Comparison of ENCODE assay signal across 9 cellular contexts in the genomic region with DNA sequence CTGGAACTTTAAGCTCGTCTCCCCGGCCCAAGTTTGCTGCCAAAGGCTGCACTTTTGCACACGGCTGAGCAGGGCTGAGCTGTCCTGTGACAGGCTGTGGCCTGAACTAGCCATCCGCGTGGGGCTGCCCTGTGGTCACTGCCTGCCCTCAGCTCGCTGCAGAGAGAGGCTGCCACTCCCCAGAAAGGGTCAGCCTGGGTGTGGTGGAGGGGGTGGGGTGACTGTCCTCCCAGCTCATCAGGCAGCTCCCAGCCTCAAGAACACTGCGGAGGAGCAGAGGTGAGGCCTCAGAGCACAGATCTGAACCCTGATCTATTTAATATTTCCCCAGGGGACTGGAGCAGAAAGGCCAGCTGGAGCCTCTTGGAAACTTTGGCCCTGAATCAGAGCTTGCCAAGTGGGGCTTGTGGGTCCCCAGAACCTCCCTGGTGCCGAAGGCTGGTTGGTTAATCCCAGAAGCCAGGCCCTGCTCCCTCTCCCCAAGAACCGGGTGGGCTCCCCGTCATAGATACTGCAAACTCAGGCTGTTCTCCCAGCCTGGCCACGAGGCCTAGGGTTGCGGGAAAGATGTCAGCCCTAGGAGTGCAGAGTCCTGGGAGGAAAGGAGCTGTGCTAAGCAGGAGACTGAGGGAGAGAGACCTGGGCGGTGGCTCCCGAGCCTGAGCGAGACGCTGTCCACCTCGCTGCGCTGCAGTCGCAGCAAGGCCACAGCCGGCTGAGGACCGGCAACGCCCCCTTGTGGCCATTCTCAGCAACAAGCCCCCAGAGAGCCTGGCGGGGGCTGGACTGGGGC.
DNase-seq lines count a peak whose midpoint lies in the region; ATAC-seq and TF ChIP-seq lines count a peak whose summit lies in the region.
"Had no signal": no experiment of that assay in that cellular context is flagged by ENCODE, and none has a peak within 500 bp of the region (broad histone marks: within the 10 kb centered on the region; RNA-seq: fewer than 3 reads in every experiment).

No MANE protein-coding gene starts in this region.

- no peaks in the 10 kb centered on the region for H3K9me3 ChIP-seq in Caco-2
- H3K9me3 ChIP-seq in left lung, result peaks cover 0 to 3% of the 10 kb centered on the region in 2 donors

- H3K27me3 ChIP-seq in Caco-2 (replicated peaks; ENCODE audit: control insufficient read depth, insufficient read depth, low read length), result no peaks in the 10 kb centered on the region
- H3K27me3 ChIP-seq in left lung, result no peaks in the 10 kb centered on the region

- no peak overlapping the region for H3K27ac Mint-ChIP-seq in Caco-2 (ENCODE audit: unreplicated experiment)
- H3K27ac Mint-ChIP-seq: T-helper 1 cell treated with Interleukin-12 subunit alpha and Interleukin-12 subunit beta and Interleukin-4 antibody, amounts not matched to agents 30 μg/mL and 1 μg/mL, for 36 hours had no signal

- no TSS peak for BruUV-seq in Caco-2 (replicated peaks; lab: Mats Ljungman, UMichigan)

- peaks cover 3% of the 10 kb centered on the region for H3K27me3 Mint-ChIP-seq in Caco-2 (ENCODE audit: insufficient read depth, unreplicated experiment)

- POLR2A ChIA-PET in Caco-2 (lab: Charles Lee), result no interaction called here

- DNase-seq in Caco-2 (peak; percentile 77 to 87), NCI-H460 (ENCODE audit: extremely low read depth, low read depth) (peak; percentile 79), coronary artery (ENCODE audit: low spot score) (no peak), left lung (peak; percentile 82 to 96)
- peak; percentile 84 for DNase-seq in activated CD4-positive, alpha-beta T cell treated with anti-CD3 and anti-CD28 coated beads for 48 hours
- DNase-seq in stimulated activated CD4-positive, alpha-beta T cell treated with anti-CD3 and anti-CD28 coated beads, Interleukin-2, amount 100 ng/mL, for 4 hours (ENCODE audit: low read depth), result peak; percentile 33

- no peaks in the 10 kb centered on the region for H3K4me1 Mint-ChIP-seq in Caco-2 (ENCODE audit: low read depth, unreplicated experiment)

- H3K4me1 ChIP-seq in Caco-2 (no peaks in the 10 kb centered on the region), left lung (peaks cover 0 to 4% of the 10 kb centered on the region in 2 donors)

- H3K9me3 Mint-ChIP-seq in Caco-2 (ENCODE audit: unreplicated experiment), result peaks cover 15% of the 10 kb centered on the region

- no peak overlapping the region for H3K4me3 ChIP-seq in Caco-2 (ENCODE audit: low read depth, low read length)
- H3K4me3 ChIP-seq in coronary artery, result no peak overlapping the region
- H3K4me3 ChIP-seq in left lung, result no peak overlapping the region

- ATAC-seq in HG02798 (IDR thresholded peaks at IDR 0.05; ENCODE audit: poor library complexity, unreplicated experiment) (peak; percentile 67), left lung (peak; percentile 97), HG03025 (IDR thresholded peaks at IDR 0.05; ENCODE audit: low FRiP score, unreplicated experiment) (no peak)

- H3K4me3 Mint-ChIP-seq in Caco-2 (ENCODE audit: unreplicated experiment), result no peak overlapping the region
- H3K4me3 Mint-ChIP-seq: T-helper 1 cell treated with Interleukin-12 subunit alpha and Interleukin-12 subunit beta and Interleukin-4 antibody, amounts not matched to agents 30 μg/mL and 1 μg/mL, for 36 hours had no signal

- peak overlapping the region; percentile 26 to 69 for H3K27ac ChIP-seq in coronary artery
- H3K27ac ChIP-seq in left lung, result no peak overlapping the region

- TF ChIP-seq CTCF in Caco-2 (IDR thresholded peaks at IDR 0.05; ENCODE audit: insufficient read depth in 1 of 2, low read depth in 1 of 2, low read length in 1 of 2, severe bottlenecking in 1 of 2, unreplicated experiment in 1 of 2) (peak; percentile 93), coronary artery (IDR thresholded peaks at IDR 0.05) (peak; percentile 98), left lung (IDR thresholded peaks at IDR 0.05) (peak; percentile 93 to 95)

- no peaks in the 10 kb centered on the region for H3K36me3 Mint-ChIP-seq in Caco-2 (ENCODE audit: insufficient read depth, unreplicated experiment)

- intact Hi-C loops in Caco-2 (cut with micrococcal nuclease; ENCODE audit: unreplicated experiment) (loop anchor here (1.0 to 5.0 kb wide), 3 partner anchors 145 to 222 kb away; no protein-coding TSS in a partner anchor), left lung (cut with DNase I) (loop anchor here (5.0 to 10.0 kb wide), 2 partner anchors 91 to 142 kb away; no protein-coding TSS in a partner anchor)

- CTCF ChIA-PET in Caco-2 (lab: Charles Lee), result interaction anchor here (3.1 to 3.2 kb wide), 2 partner anchors 89 to 144 kb away, joined by 20 to 21 read pairs; no protein-coding TSS in a partner anchor

- H3K36me3 ChIP-seq in Caco-2 (ENCODE audit: control insufficient read depth, insufficient read depth, low read length) (no peaks in the 10 kb centered on the region), left lung (no peaks in the 10 kb centered on the region)

Comparison
In these comparisons a context has a peak if more than half of its experiments do, and no peak if none do; other contexts are left out.
1. H3K27ac ChIP-seq: peak in coronary artery (2 of 2); none in left lung (0 of 2).
2. Peak in every context shown above with its lines, with median percentiles within 50 percentile points of each other: CTCF ChIP-seq.